ENCODE assay signal across 24 cellular contexts in the genomic region with DNA sequence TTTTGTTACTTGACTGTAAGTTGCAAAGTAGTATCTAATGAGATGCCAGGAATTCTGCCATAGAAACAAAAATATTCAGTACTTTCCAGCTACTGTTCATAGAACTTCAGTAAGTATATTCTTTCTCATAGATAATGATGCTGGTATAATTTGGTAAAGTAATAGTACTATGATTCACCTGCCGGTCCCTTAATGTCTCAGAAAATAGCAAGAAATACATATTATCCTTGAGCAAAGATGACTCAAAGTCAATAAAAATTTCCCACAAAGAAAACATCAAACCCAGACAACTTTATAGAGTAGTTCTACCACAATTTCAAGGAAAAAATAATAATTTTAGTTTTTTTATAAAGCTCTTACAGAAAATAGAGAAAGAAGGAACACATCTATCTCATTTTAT.
"Had no signal": no experiment of that assay in that cellular context is flagged by ENCODE, and none has a peak within 500 bp of the region (broad histone marks: within the 10 kb centered on the region; RNA-seq: fewer than 3 reads in every experiment).

No MANE protein-coding gene starts in this region.

- FAIRE-seq: HTR-8/SVneo, K562 had no signal

- H3K4me2 ChIP-seq: KMS-11 had no signal

- H3K27ac ChIP-seq: HL-60, KMS-11, RWPE1, SJCRH30 had no signal

- H3K36me3 ChIP-seq: SJCRH30 had no signal

- H3K27me3 ChIP-seq: SJCRH30 had no signal

- ATAC-seq: K562, Panc1, Right ventricle myocardium inferior, SK-N-SH treated with all-trans-retinoic acid at 6 μM for 48 hours had no signal

- DNase-seq: Kasumi-1, MM.1S, NCI-H1092 treated with DMSO at 0.1 percent for 48 hours, NCI-H1436, NCI-H187, NCI-H2029, NCI-H2081 treated with DMSO at 0.1 percent for 48 hours, NCI-H2171, NCI-H226, NCI-H446, NCI-H510A, NCI-H524 treated with DMSO at 0.1 percent for 48 hours, NCI-H69, NCI-H774, SHP77 treated with DMSO at 0.1 percent for 48 hours, SJCRH30 had no signal

- H3K9ac ChIP-seq: KMS-11 had no signal

- H3K9me3 ChIP-seq: SJCRH30 had no signal

- H3K4me3 ChIP-seq: K562, SJCRH30 had no signal
